Comparison of ENCODE assay signal across 14 cellular contexts in the genomic region with DNA sequence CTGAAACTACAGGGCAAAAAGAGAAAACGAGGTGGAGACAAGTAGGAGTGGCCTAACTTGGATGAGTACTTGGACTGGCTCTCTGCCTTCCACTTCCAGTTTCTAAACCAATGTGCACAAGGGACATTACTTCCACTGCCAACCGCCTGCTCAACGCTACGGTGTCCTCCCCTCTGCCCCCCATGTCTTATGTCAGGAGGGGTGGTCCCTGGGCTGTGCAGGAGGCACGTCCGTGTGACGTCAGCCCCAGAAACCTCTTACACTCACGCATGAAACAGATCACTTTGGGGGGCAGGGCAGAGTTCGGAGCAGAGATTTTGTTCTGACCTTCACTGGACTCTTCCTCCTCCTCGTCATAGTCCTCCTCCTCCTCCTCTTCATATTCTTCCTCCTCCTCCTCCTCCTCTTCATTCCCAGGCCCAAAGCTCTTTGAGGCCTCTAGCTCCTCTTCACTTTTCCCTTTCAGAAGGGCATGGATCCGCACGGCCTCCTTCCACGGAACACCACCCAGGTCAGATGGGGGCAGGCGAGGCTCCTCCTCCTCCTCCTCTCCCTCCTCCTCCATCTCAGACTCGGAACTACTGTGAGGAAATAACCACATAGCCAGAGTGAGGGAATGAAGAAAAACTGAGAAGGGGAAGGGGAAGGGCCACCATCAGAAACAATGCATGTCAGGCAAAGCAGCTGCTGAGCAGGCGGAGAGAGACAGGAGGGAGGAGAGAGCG. TPM values are rescaled to one million over a fixed set of nuclear protein-coding genes. Genes with fewer than 3 reads are reported as not detected.
DNase-seq lines count a peak whose midpoint lies in the region; ATAC-seq and TF ChIP-seq lines count a peak whose summit lies in the region.
"Had no signal": no experiment of that assay in that cellular context is flagged by ENCODE, and none has a peak within 500 bp of the region (broad histone marks: within the 10 kb centered on the region; RNA-seq: fewer than 3 reads in every experiment).

No MANE protein-coding gene starts in this region.

- H3K4me1 ChIP-seq in heart left ventricle (peaks cover 4 to 77% (median 36%) of the 10 kb centered on the region in 12 donors), parathyroid adenoma (no peaks in the 10 kb centered on the region)

- no peak for TF ChIP-seq POLR2A in heart left ventricle (IDR thresholded peaks at IDR 0.05)

- peak overlapping the region in 3 of 12 donors; percentile 0 to 31 (median 5) for H3K4me3 ChIP-seq in heart left ventricle
- no peak overlapping the region for H3K4me3 ChIP-seq in parathyroid adenoma (ENCODE audit: low read depth, low read length)

- WGBS in heart left ventricle, 4 donors = 55 to 68% (median 64%) methylated on average over 17 of the region's 17 CpGs

- in situ Hi-C loops in GM13976 (cut with MboI; ENCODE audit: low sequenced_read_pairs, unreplicated experiment) = no loop called here

- TF ChIP-seq CTCF in heart left ventricle (IDR thresholded peaks at IDR 0.05) (no peak), parathyroid adenoma (IDR thresholded peaks at IDR 0.05) (no peak), GM13976 (IDR thresholded peaks at IDR 0.05; ENCODE audit: borderline replicate concordance, control extremely low read depth, extremely low read depth, insufficient read depth, missing control alignments) (no peak)

- H3K9me3 ChIP-seq in heart left ventricle (no peaks in the 10 kb centered on the region), parathyroid adenoma (ENCODE audit: control insufficient read depth, low read length) (no peaks in the 10 kb centered on the region)

- no peaks in the 10 kb centered on the region for H3K79me2 ChIP-seq in parathyroid adenoma

- H2AFZ ChIP-seq in parathyroid adenoma = no peak overlapping the region

- H3K9ac ChIP-seq in parathyroid adenoma = no peak overlapping the region

- intact Hi-C loops in Right ventricle myocardium inferior (cut with DNase I) = no loop called here
- intact Hi-C loops in cardiac septum (cut with DNase I) = loop anchor here (2.0 to 5.0 kb wide), 4 partner anchors 21 to 193 kb away; a partner anchor contains a TSS
- intact Hi-C loops in heart left ventricle (cut with DNase I) = loop anchor here (1.0 to 10.0 kb wide), 11 partner anchors 56 to 245 kb away; a partner anchor contains a TSS

- H3K4me2 ChIP-seq in parathyroid adenoma (ENCODE audit: low read length) = peak overlapping the region; percentile 20

- H3K27me3 ChIP-seq in heart left ventricle = no peaks in the 10 kb centered on the region
- no peaks in the 10 kb centered on the region for H3K27me3 ChIP-seq in parathyroid adenoma (ENCODE audit: control insufficient read depth, insufficient read depth, low read length)

- DNase-seq in Right ventricle myocardium inferior (ENCODE audit: missing footprints) (no peak), cardiac septum (ENCODE audit: low spot score) (no peak), heart left ventricle (no peak), SIG-M5 (lab: John Stamatoyannopoulos, UW) (no peak), GM13976 (ENCODE audit: low spot score) (no peak)
- DNase-seq: endodermal cell, KG1, NCI-H1436, NCI-H748 treated with DMSO at 0.1 percent for 48 hours, trophoblast cell, WERI-Rb-1 had no signal

- H3K27ac ChIP-seq in heart left ventricle = peak overlapping the region in 11 of 12 donors; percentile 9 to 79 (median 56)
- no peak overlapping the region for H3K27ac ChIP-seq in parathyroid adenoma
- H3K27ac ChIP-seq: WERI-Rb-1 had no signal

- ATAC-seq in Right ventricle myocardium inferior (peak; percentile 8), heart left ventricle (peak in 2 of 4 donors; percentile 4 to 14), GM18873 (IDR thresholded peaks at IDR 0.05; ENCODE audit: low FRiP score, unreplicated experiment) (no peak)
- no peak for ATAC-seq in activated CD4-positive, CD25-positive, alpha-beta regulatory T cell treated with anti-CD3 and anti-CD28 coated beads, Interleukin-2, amount 50 U/mL, for 24 hours

- H3K36me3 ChIP-seq in heart left ventricle (peaks cover 0 to 29% (median 21%) of the 10 kb centered on the region in 9 donors), parathyroid adenoma (ENCODE audit: control insufficient read depth, insufficient read depth, low read length) (no peaks in the 10 kb centered on the region)

RNA-seq across cellular contexts. Expression of a gene that starts 57.4 kb away (rescaled TPM):
- total RNA-seq in Right ventricle myocardium inferior (23.2 TPM), cardiac septum (7.9 TPM), heart left ventricle (10 to 100 TPM in 7 of 9 donors, 1 to 10 TPM in 2; 7.8 to 27.8 (median 15.8) TPM)
- polyA plus RNA-seq in heart left ventricle = 10 to 100 TPM; 24.6 to 59.2 TPM
